Comparison of ENCODE assay signal across 32 cellular contexts in genomic region chrX:134683351-134683750, GRCh38. TPM values are rescaled to one million over a fixed set of nuclear protein-coding genes. Genes with fewer than 3 reads are reported as not detected.
"Had no signal": no experiment of that assay in that cellular context is flagged by ENCODE, and none has a peak within 500 bp of the region (broad histone marks: within the 10 kb centered on the region; RNA-seq: fewer than 3 reads in every experiment).

No MANE protein-coding gene starts in this region.

- ATAC-seq: effector memory CD8-positive, alpha-beta T cell; gastrocnemius medialis; left ventricle myocardium superior; lower lobe of right lung; natural killer cell; pancreas; right lobe of liver; stimulated activated naive CD8-positive, alpha-beta T cell treated with anti-CD3 and anti-CD28 coated beads, Interleukin-15, amount 100 ng/mL, for 72 hours; upper lobe of right lung had no signal

- H3K9me3 ChIP-seq: esophagus squamous epithelium, gastrocnemius medialis, lower lobe of right lung, neutrophil, pancreas, right lobe of liver, suprapubic skin, transverse colon, upper lobe of right lung, uterus had no signal

- H3K4me1 ChIP-seq: esophagus squamous epithelium, lower lobe of right lung, pancreas, right lobe of liver, suprapubic skin, transverse colon, upper lobe of right lung, uterus had no signal

- H3K4me2 ChIP-seq: smooth muscle cell had no signal

- H3K36me3 ChIP-seq: esophagus squamous epithelium, gastrocnemius medialis, lower lobe of right lung, neutrophil, pancreas, right lobe of liver, suprapubic skin, transverse colon, upper lobe of right lung, uterus had no signal

- DNase-seq: effector memory CD8-positive, alpha-beta T cell; erythroblast; esophagus squamous epithelium; foreskin fibroblast; gastrocnemius medialis; head of caudate nucleus; left ventricle myocardium superior; lower lobe of right lung; natural killer cell; pancreas; right lobe of liver; stimulated activated CD4-positive, alpha-beta T cell treated with anti-CD3 and anti-CD28 coated beads, Interleukin-12 subunit alpha, Interleukin-12 subunit beta, amount 100 ng/mL, for 4 hours; stimulated activated CD4-positive, alpha-beta T cell treated with anti-CD3 and anti-CD28 coated beads, Interleukin-1b, Interleukin-23, amount 100 ng/mL, for 48 hours; stimulated activated CD4-positive, alpha-beta T cell treated with anti-CD3 and anti-CD28 coated beads, Interleukin-4, amount 100 ng/mL, for 1 hour; stimulated activated CD8-positive, alpha-beta memory T cell treated with anti-CD3 and anti-CD28 coated beads, Interleukin-4, amount 100 ng/mL, for 48 hours; stimulated activated naive CD4-positive, alpha-beta T cell; stimulated activated naive CD8-positive, alpha-beta T cell treated with anti-CD3 and anti-CD28 coated beads, Interleukin-15, amount 100 ng/mL, for 72 hours; transverse colon; upper lobe of right lung; uterus had no signal

- H3K4me3 ChIP-seq: coronary artery, esophagus squamous epithelium, gastrocnemius medialis, lower lobe of right lung, pancreas, right lobe of liver, smooth muscle cell, suprapubic skin, transverse colon, upper lobe of right lung, uterus had no signal

- FAIRE-seq: endometrium, keratinocyte, pancreas had no signal

- H3K27me3 ChIP-seq: esophagus squamous epithelium, gastrocnemius medialis, neutrophil, right lobe of liver, suprapubic skin, transverse colon, upper lobe of right lung, uterus had no signal

- H3K27ac ChIP-seq: coronary artery, esophagus squamous epithelium, lower lobe of right lung, neutrophil, pancreas, right lobe of liver, suprapubic skin, transverse colon, upper lobe of right lung, uterus had no signal

RNA-seq across cellular contexts. Expression of gene PLAC1, which starts 25.1 kb away (rescaled TPM):
- total RNA-seq: dermis microvascular lymphatic vessel endothelial cell, gastrocnemius medialis, glomerular endothelial cell, left ventricle myocardium superior, lower lobe of right lung, mesenteric fat pad, natural killer cell, neural crest cell, omental fat pad, pancreas, posterior vena cava, right lobe of liver, suprapubic skin, upper lobe of right lung had no signal
